9 cellular contexts compared by ENCODE assay signal in the genomic region with DNA sequence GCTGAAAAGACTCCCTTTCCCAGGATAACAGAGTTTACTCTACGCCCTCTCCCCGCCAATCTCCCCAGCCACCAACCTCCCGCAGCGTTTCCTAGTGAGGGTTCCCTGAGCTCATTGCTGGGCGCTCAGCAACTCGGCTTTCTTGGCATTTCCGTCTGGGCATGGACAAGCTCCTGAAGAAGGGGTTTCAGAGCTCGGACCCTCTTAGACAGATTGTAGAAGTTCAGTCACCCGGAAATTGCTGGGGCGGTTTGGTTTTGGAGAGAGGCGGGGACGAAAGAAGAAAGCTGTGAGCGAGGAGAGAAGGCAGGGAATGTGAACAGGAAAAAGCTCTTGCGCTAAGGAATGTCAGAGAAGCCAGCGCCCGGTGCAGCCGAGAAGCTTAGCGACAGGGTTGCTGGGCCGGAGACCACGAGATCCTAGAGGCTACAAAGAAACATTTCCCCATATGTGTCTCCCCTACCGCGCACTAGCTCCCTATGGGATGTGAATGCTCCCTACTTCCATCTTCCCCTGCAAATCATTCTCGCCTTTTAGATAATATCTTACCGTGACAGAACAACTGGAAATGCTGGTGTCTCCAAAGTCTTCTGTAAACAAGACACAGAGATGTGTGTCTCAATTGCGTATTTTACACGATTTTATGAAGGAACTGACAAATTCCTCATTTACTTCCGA. TPM values are rescaled to one million over a fixed set of nuclear protein-coding genes. Genes with fewer than 3 reads are reported as not detected.
A peak's percentile ranks its signal among the peaks of the same experiment; 100 is the strongest.
DNase-seq lines count a peak whose midpoint lies in the region; ATAC-seq and TF ChIP-seq lines count a peak whose summit lies in the region.
"Had no signal": no experiment of that assay in that cellular context is flagged by ENCODE, and none has a peak within 500 bp of the region (broad histone marks: within the 10 kb centered on the region; RNA-seq: fewer than 3 reads in every experiment).

No MANE protein-coding gene starts in this region.

- H3K9me3 ChIP-seq in ectodermal cell (ENCODE audit: control insufficient read depth, low read length) (no peaks in the 10 kb centered on the region), neuron (ENCODE audit: low read length) (peaks cover 9% of the 10 kb centered on the region), MM.1S (replicated peaks; ENCODE audit: insufficient read depth, low read length) (no peaks in the 10 kb centered on the region)

- H3K27ac ChIP-seq in ectodermal cell (ENCODE audit: insufficient read depth, low read depth, low read length, poor library complexity, severe bottlenecking) (no peak overlapping the region), MM.1S (ENCODE audit: low read length) (no peak overlapping the region)
- H3K27ac ChIP-seq: KMS-11 had no signal

- H2AFZ ChIP-seq in neuron (ENCODE audit: low read depth, low read length) (no peak overlapping the region), MM.1S (ENCODE audit: low read length) (no peak overlapping the region)

- no peaks in the 10 kb centered on the region for H3F3A ChIP-seq in MM.1S (ENCODE audit: insufficient read depth, low read length)

- WGBS in ectodermal cell, 2 experiments = 0 to 1% methylated on average over 26 to 27 of the region's 27 CpGs

- H3K36me3 ChIP-seq in ectodermal cell (ENCODE audit: control insufficient read depth, insufficient read depth, low read length) (no peaks in the 10 kb centered on the region), neuron (ENCODE audit: insufficient read depth, low read length) (no peaks in the 10 kb centered on the region), MM.1S (replicated peaks; ENCODE audit: insufficient read depth, low read length) (no peaks in the 10 kb centered on the region)

- ATAC-seq in GM18511 (IDR thresholded peaks at IDR 0.05; ENCODE audit: unreplicated experiment) = no peak

- no peak overlapping the region for H3K4me2 ChIP-seq in MM.1S (ENCODE audit: low read depth, low read length)
- H3K4me2 ChIP-seq: KMS-11 had no signal

- H3K9ac ChIP-seq in MM.1S (ENCODE audit: low read length) = no peak overlapping the region
- H3K9ac ChIP-seq: KMS-11 had no signal

- H4K20me1 ChIP-seq in MM.1S (ENCODE audit: insufficient read depth, low read length) = no peaks in the 10 kb centered on the region

- H3K4me3 ChIP-seq in ectodermal cell (ENCODE audit: insufficient read depth, low read depth, low read length) (peak overlapping the region; percentile 55), neuron (ENCODE audit: low read length) (peak overlapping the region; percentile 30), MM.1S (ENCODE audit: low read length) (no peak overlapping the region)

- H3K9me2 ChIP-seq in MM.1S (replicated peaks; ENCODE audit: insufficient read depth, low read length) = no peaks in the 10 kb centered on the region

- TF ChIP-seq CTCF in MM.1S (IDR thresholded peaks at IDR 0.05; ENCODE audit: low read length) = no peak

- DNase-seq in GM03348 (ENCODE audit: low spot score) (peak; percentile 61), NCI-H748 treated with DMSO at 0.1 percent for 48 hours (lab: John Stamatoyannopoulos, UW) (peak; percentile 66), activated T-cell treated with anti-CD3 and anti-CD28 coated beads for 4 hours (no peak), MM.1S (no peak)
- DNase-seq: activated B cell treated with CpG ODN at 0.5 μM for 24 hours had no signal

- H3K4me1 ChIP-seq in ectodermal cell (ENCODE audit: control insufficient read depth, insufficient read depth, low read length) = no peaks in the 10 kb centered on the region
- peaks cover 7% of the 10 kb centered on the region for H3K4me1 ChIP-seq in neuron (ENCODE audit: insufficient read depth, low read length)
- no peaks in the 10 kb centered on the region for H3K4me1 ChIP-seq in MM.1S (ENCODE audit: low read length)

- H3K79me2 ChIP-seq in MM.1S (ENCODE audit: low read length) = no peaks in the 10 kb centered on the region

- H3K27me3 ChIP-seq in ectodermal cell (ENCODE audit: control insufficient read depth, insufficient read depth, low read length, poor library complexity, severe bottlenecking) (peaks cover 72% of the 10 kb centered on the region), neuron (ENCODE audit: insufficient read depth, low read length) (peaks cover 59% of the 10 kb centered on the region), MM.1S (replicated peaks; ENCODE audit: insufficient read depth, low read length) (peaks cover 6% of the 10 kb centered on the region; the same call in 1 of the 2 replicates)

RNA-seq across cellular contexts. Expression of gene POM121L2, which starts 15.8 kb away (rescaled TPM):
- polyA plus RNA-seq in ectodermal cell (2013, experiment 1 of 4) = not detected
- not detected for polyA plus RNA-seq in ectodermal cell (2013, experiment 2 of 4)
- not detected for polyA plus RNA-seq in ectodermal cell (2013, experiment 3 of 4)
- not detected for polyA plus RNA-seq in ectodermal cell (2013, experiment 4 of 4)

RNA-seq across cellular contexts. Expression of gene PRSS16, which starts 48.7 kb away (rescaled TPM):
- polyA plus RNA-seq in ectodermal cell (2013, experiment 1 of 4) = 6.2 TPM
- 3.9 TPM for polyA plus RNA-seq in ectodermal cell (2013, experiment 2 of 4)
- polyA plus RNA-seq in ectodermal cell (2013, experiment 3 of 4) = 3.8 TPM
- 6.0 TPM for polyA plus RNA-seq in ectodermal cell (2013, experiment 4 of 4)

Comparison
In these comparisons a context has a peak if more than half of its experiments do, and no peak if none do; other contexts are left out.
1. DNase-seq: peak in GM03348 (single experiment) and NCI-H748 treated with DMSO at 0.1 percent for 48 hours (single experiment); none in activated T-cell treated with anti-CD3 and anti-CD28 coated beads for 4 hours (single experiment) and MM.1S (single experiment).